8 cellular contexts compared by ENCODE assay signal in genomic region chr1:24364975-24365678, GRCh38. TPM values are rescaled to one million over a fixed set of nuclear protein-coding genes. Genes with fewer than 3 reads are reported as not detected.
DNase-seq lines count a peak whose midpoint lies in the region; ATAC-seq, FAIRE-seq and TF ChIP-seq lines count a peak whose summit lies in the region.

No MANE protein-coding gene starts in this region.

- H2BK120ac ChIP-seq in H1 (replicated peaks; ENCODE audit: low read depth, low read length) (no peak overlapping the region), mesendoderm (ENCODE audit: low read depth, low read length) (no peak overlapping the region)

- H3K18ac ChIP-seq in H1 (ENCODE audit: extremely low read depth, low read length) (no peak overlapping the region), mesendoderm (ENCODE audit: low read length) (no peak overlapping the region)

- H3K36me3 ChIP-seq in Panc1 (ENCODE audit: control insufficient read depth, insufficient read depth, low read length) = no peaks in the 10 kb centered on the region
- no peaks in the 10 kb centered on the region for H3K36me3 ChIP-seq in H1 (ENCODE audit: control insufficient read depth in 2 of 4, insufficient read depth in 4 of 4, low read length in 3 of 4)
- H3K36me3 ChIP-seq in smooth muscle cell (ENCODE audit: low read depth) = no peaks in the 10 kb centered on the region
- no peaks in the 10 kb centered on the region for H3K36me3 ChIP-seq in mesendoderm (ENCODE audit: control insufficient read depth, insufficient read depth, low read length)

- no peak overlapping the region for H2BK12ac ChIP-seq in H1 (ENCODE audit: low read depth, low read length)

- H3K4ac ChIP-seq in H1 (replicated peaks; ENCODE audit: insufficient read length, low read depth, low read length) (no peak overlapping the region), mesendoderm (ENCODE audit: low read depth, low read length) (no peak overlapping the region)

- H3K27ac ChIP-seq in Panc1 (ENCODE audit: low read length) = peak overlapping the region; percentile 73
- H3K27ac ChIP-seq in H1 (ENCODE audit: low read depth, low read length) = no peak overlapping the region
- no peak overlapping the region for H3K27ac ChIP-seq in smooth muscle cell (ENCODE audit: low read depth)
- H3K27ac ChIP-seq in mesendoderm (ENCODE audit: low read depth, low read length) = no peak overlapping the region

- in situ Hi-C loops in Panc1 (cut with HindIII; ENCODE audit: low pct_unique_long_range_greater_than_20kb, low sequenced_read_pairs) = no loop called here

- H4K8ac ChIP-seq in H1 (ENCODE audit: extremely low read depth, insufficient read depth, low read length) (peak overlapping the region; percentile 54; the same call in 1 of the 2 replicates), mesendoderm (ENCODE audit: low read depth, low read length) (no peak overlapping the region)

- POLR2A ChIA-PET in Panc1 (lab: Charles Lee) = interaction anchor here (0.6 kb wide), 1 partner anchor 21 kb away, joined by 3 read pairs; no protein-coding TSS in a partner anchor
- POLR2A ChIA-PET in H1 (lab: Charles Lee; ENCODE audit: partially characterized antibody) = no interaction called here

- BruUV-seq in Panc1 (replicated peaks; lab: Mats Ljungman, UMichigan) = no TSS peak

- H4K91ac ChIP-seq in H1 (replicated peaks; ENCODE audit: insufficient read length, low read length) = no peak overlapping the region

- H3K4me3 ChIP-seq in Panc1 (ENCODE audit: low read depth in 2 of 2, low read length in 2 of 2) (0 out of 4 replicates have a peak overlapping the region, but pooled peaks of 1 of the 2 experiments have one; percentile 5), H1 (ENCODE audit: extremely low read depth in 1 of 4, insufficient read depth in 2 of 4, low read depth in 3 of 4, low read length in 4 of 4) (no peak overlapping the region), smooth muscle cell (no peak overlapping the region), mesendoderm (ENCODE audit: low read length) (no peak overlapping the region)

- no peak overlapping the region for H3K14ac ChIP-seq in H1 (ENCODE audit: insufficient read length)

- H4K20me1 ChIP-seq in H1 (replicated peaks in 1 of 2; ENCODE audit: control insufficient read depth in 1 of 2, insufficient read depth in 2 of 2, low read length in 2 of 2) (no peaks in the 10 kb centered on the region), smooth muscle cell (ENCODE audit: low read depth) (no peaks in the 10 kb centered on the region)

- H2BK20ac ChIP-seq in H1 (ENCODE audit: low read length) = no peak overlapping the region

- H3K27me3 ChIP-seq in Panc1 (ENCODE audit: control insufficient read depth, insufficient read depth, low read length) (no peaks in the 10 kb centered on the region), H1 (replicated peaks in 1 of 4; ENCODE audit: control insufficient read depth in 3 of 4, extremely low read depth in 1 of 4, insufficient read depth in 3 of 4, low read length in 3 of 4) (no peaks in the 10 kb centered on the region), smooth muscle cell (ENCODE audit: low read depth) (no peaks in the 10 kb centered on the region), mesendoderm (ENCODE audit: insufficient read depth, low read length, poor library complexity) (no peaks in the 10 kb centered on the region)

- H3K9ac ChIP-seq in H1 (replicated peaks in 1 of 4; ENCODE audit: extremely low read depth in 1 of 4, low read depth in 3 of 4, low read length in 3 of 4) = no peak overlapping the region
- H3K9ac ChIP-seq in smooth muscle cell (ENCODE audit: low read depth) = no peak overlapping the region
- no peak overlapping the region for H3K9ac ChIP-seq in mesendoderm (ENCODE audit: low read length)

- H3K4me2 ChIP-seq in H1 (ENCODE audit: insufficient read depth in 1 of 2, low read depth in 2 of 2, low read length in 2 of 2) (no peak overlapping the region), smooth muscle cell (peak overlapping the region; percentile 4), mesendoderm (ENCODE audit: low read length) (no peak overlapping the region)

- peak; percentile 27 for DNase-seq in COLO829 (ENCODE audit: low spot score)
- DNase-seq in Panc1 (ENCODE audit: low read depth, low spot score) = peak; percentile 76
- no peak for DNase-seq in H1 (ENCODE audit: low read depth in 1 of 2, low spot score in 2 of 2)
- no peak for DNase-seq in smooth muscle cell (lab: John Stamatoyannopoulos, UW; ENCODE audit: unreplicated experiment)
- no peak for DNase-seq in NCI-H2029 (lab: John Stamatoyannopoulos, UW)
- no peak for DNase-seq in mesendoderm

- 90% methylated on average over 11 of the region's 11 CpGs; no CpG with 5 or more reads in 1 of the 2 experiments for WGBS in H1 (ENCODE audit: extremely low coverage in 1 of 2, insufficient coverage in 1 of 2, insufficient read length in 1 of 2, insufficient replicate concordance in 2 of 2, low coverage in 1 of 2, low lambda C conversion rate in 2 of 2, missing lambda C conversion rate in 1 of 2), 2 experiments
- WGBS in smooth muscle cell (ENCODE audit: low lambda C conversion rate) = 51% methylated on average over 11 of the region's 11 CpGs
- no CpG with 5 or more reads among the region's 11 CpGs for WGBS in mesendoderm (ENCODE audit: extremely low coverage, insufficient coverage, low lambda C conversion rate)

- H2BK15ac ChIP-seq in H1 (ENCODE audit: low read length) (no peak overlapping the region), mesendoderm (replicated peaks; ENCODE audit: low read depth) (no peak overlapping the region)

- H3K23me2 ChIP-seq in H1 (ENCODE audit: low read depth, low read length) = no peaks in the 10 kb centered on the region

- H3F3A ChIP-seq in smooth muscle cell (ENCODE audit: low read depth) = peaks cover 3% of the 10 kb centered on the region

- FAIRE-seq in H1 (lab: Jason Lieb, UNC) = no peak

- TF ChIP-seq CTCF in Panc1 (IDR thresholded peaks at IDR 0.05) = no peak
- TF ChIP-seq CTCF in H1 (IDR thresholded peaks at IDR 0.05; ENCODE audit: control extremely low read depth in 1 of 3, insufficient read depth in 1 of 3, low read depth in 1 of 3, low read length in 3 of 3) = no peak
- TF ChIP-seq CTCF in smooth muscle cell (IDR thresholded peaks at IDR 0.05; ENCODE audit: borderline replicate concordance, insufficient read depth, poor library complexity, severe bottlenecking) = no peak

- H3K56ac ChIP-seq in H1 (replicated peaks; ENCODE audit: insufficient read length, low read depth, low read length) (no peak overlapping the region), mesendoderm (ENCODE audit: low read length) (no peak overlapping the region)

- H2AK5ac ChIP-seq in H1 (ENCODE audit: low read depth, low read length) (no peak overlapping the region), mesendoderm (ENCODE audit: low read length) (no peak overlapping the region)

- H2BK5ac ChIP-seq in H1 (ENCODE audit: low read depth, low read length) = no peak overlapping the region
- no peak overlapping the region for H2BK5ac ChIP-seq in mesendoderm (ENCODE audit: low read length)

- intact Hi-C loops in Panc1 (cut with micrococcal nuclease; ENCODE audit: unreplicated experiment) = no loop called here

- H4K5ac ChIP-seq in H1 (ENCODE audit: insufficient read length, low read depth, low read length) (no peak overlapping the region), mesendoderm (ENCODE audit: low read length) (no peak overlapping the region)

- ATAC-seq in GM21723 (IDR thresholded peaks at IDR 0.05; ENCODE audit: unreplicated experiment) = peak; percentile 70
- ATAC-seq in Panc1 = peak; percentile 74
- ATAC-seq in GM21367 (IDR thresholded peaks at IDR 0.05; ENCODE audit: unreplicated experiment) = no peak

- H3K4me1 ChIP-seq in Panc1 (ENCODE audit: control insufficient read depth, insufficient read depth, low read length) (peaks cover 19% of the 10 kb centered on the region), H1 (replicated peaks in 1 of 4; ENCODE audit: control insufficient read depth in 3 of 4, insufficient read depth in 4 of 4, low read length in 3 of 4) (no peaks in the 10 kb centered on the region; a peak in 2 of 7 replicates), smooth muscle cell (ENCODE audit: low read depth) (peaks cover 23% of the 10 kb centered on the region), mesendoderm (ENCODE audit: control insufficient read depth, low read depth, low read length) (no peaks in the 10 kb centered on the region)

- no peaks in the 10 kb centered on the region for H3K9me3 ChIP-seq in Panc1 (ENCODE audit: control insufficient read depth, insufficient read depth, low read depth, low read length)
- H3K9me3 ChIP-seq in H1 (ENCODE audit: insufficient read depth in 2 of 2, low read depth in 1 of 2, low read length in 1 of 2) = no peaks in the 10 kb centered on the region
- no peaks in the 10 kb centered on the region for H3K9me3 ChIP-seq in smooth muscle cell (replicated peaks; ENCODE audit: low read depth)

- no peak for TF ChIP-seq POLR2A in H1 (IDR thresholded peaks at IDR 0.05; ENCODE audit: control extremely low read depth in 1 of 2, low read depth in 2 of 2, low read length in 2 of 2)

- no peaks in the 10 kb centered on the region for H3K79me1 ChIP-seq in H1 (ENCODE audit: low read depth, low read length)
- no peaks in the 10 kb centered on the region for H3K79me1 ChIP-seq in mesendoderm (ENCODE audit: low read length)

- H3K23ac ChIP-seq in H1 (ENCODE audit: insufficient read length) (no peak overlapping the region), mesendoderm (ENCODE audit: low read length) (no peak overlapping the region)

- no peak for TF ChIP-seq RAD21 in H1 (IDR thresholded peaks at IDR 0.05 in 1 of 2, conservative IDR thresholded peaks at IDR 0.05 in 1 of 2; ENCODE audit: low read depth in 2 of 2, low read length in 2 of 2)

- H2AFZ ChIP-seq in H1 (ENCODE audit: low read length) = no peak overlapping the region
- no peak overlapping the region for H2AFZ ChIP-seq in smooth muscle cell (ENCODE audit: low read depth)

- CTCF ChIA-PET in Panc1 (lab: Charles Lee) (no interaction called here), H1 (lab: Charles Lee; ENCODE audit: partially characterized antibody) (interaction anchor here (0.6 to 1.7 kb wide), 9 partner anchors 15 to 165 kb away, joined by 3 to 11 read pairs (median 4); no protein-coding TSS in a partner anchor)

- H3K79me2 ChIP-seq in H1 (ENCODE audit: control insufficient read depth in 1 of 2, insufficient read depth in 2 of 2, low read length in 2 of 2) (no peaks in the 10 kb centered on the region), smooth muscle cell (ENCODE audit: low read depth) (no peaks in the 10 kb centered on the region), mesendoderm (ENCODE audit: control insufficient read depth, insufficient read depth, low read length) (no peaks in the 10 kb centered on the region)

- no peak for TF ChIP-seq EP300 in H1 (IDR thresholded peaks at IDR 0.05; ENCODE audit: borderline replicate concordance in 1 of 2, low read depth in 2 of 2, low read length in 2 of 2)

RNA-seq across cellular contexts. Expression of gene GRHL3, which starts 46.0 kb away (rescaled TPM):
- 16.7 TPM for total RNA-seq in Panc1 (2021; ENCODE audit: unreplicated experiment)
- 23.1 TPM for polyA plus RNA-seq in Panc1 (2012; ENCODE audit: insufficient read length)
- 1.1 and 1.8 TPM in 2 replicates for total RNA-seq in H1 (2021; fragmentation: NEBNext Ultra II Directional; extraction: Animal tissue kit (Norgen Biotek cat#: 25700))
- 0.80 and 2.2 TPM in 2 replicates for polyA plus RNA-seq in H1 (2011; rRNA removed)
- polyA plus RNA-seq in H1 (2011; cell fraction: cytosol; rRNA removed) = 0.84 TPM
- 1.7 TPM for polyA plus RNA-seq in H1 (2011; cell fraction: nucleus; rRNA removed)
- polyA plus RNA-seq in H1 (2012, experiment 1 of 2) = 1.3 to 1.5 TPM (median 1.3 TPM) in 4 replicates
- 0.84 TPM for polyA plus RNA-seq in H1 (2012, experiment 2 of 2)
- polyA plus RNA-seq in H1 (2013, experiment 1 of 2) = 0.53 TPM
- 0.46 TPM for polyA plus RNA-seq in H1 (2013, experiment 2 of 2)
- 0.90 and 1.7 TPM in 2 replicates for polyA minus RNA-seq in H1 (2011; rRNA and poly(A)+ RNA removed)
- polyA minus RNA-seq in H1 (2011; cell fraction: cytosol; rRNA and poly(A)+ RNA removed) = 1.5 TPM
- 2.0 TPM for polyA minus RNA-seq in H1 (2011; cell fraction: nucleus; rRNA and poly(A)+ RNA removed)
- total RNA-seq in smooth muscle cell = 5.6 and 10.5 TPM in 2 replicates
- 0.87 and 4.9 TPM in 2 replicates for polyA plus RNA-seq in smooth muscle cell
- 0.86 TPM for polyA plus RNA-seq in mesendoderm (2013, experiment 1 of 2)
- 0.97 TPM for polyA plus RNA-seq in mesendoderm (2013, experiment 2 of 2)

RNA-seq across cellular contexts. Expression of gene STPG1, which starts 48.5 kb away (rescaled TPM):
- 9.9 TPM for total RNA-seq in Panc1 (2021; ENCODE audit: unreplicated experiment)
- 8.4 TPM for polyA plus RNA-seq in Panc1 (2012; ENCODE audit: insufficient read length)
- 10.3 and 11.0 TPM in 2 replicates for total RNA-seq in H1 (2021; fragmentation: NEBNext Ultra II Directional; extraction: Animal tissue kit (Norgen Biotek cat#: 25700))
- 10.8 and 11.2 TPM in 2 replicates for polyA plus RNA-seq in H1 (2011; rRNA removed)
- 10.6 TPM for polyA plus RNA-seq in H1 (2011; cell fraction: cytosol; rRNA removed)
- 9.3 TPM for polyA plus RNA-seq in H1 (2011; cell fraction: nucleus; rRNA removed)
- 8.5 to 10.4 TPM (median 9.6 TPM) in 4 replicates for polyA plus RNA-seq in H1 (2012, experiment 1 of 2)
- polyA plus RNA-seq in H1 (2012, experiment 2 of 2) = 7.7 TPM
- 8.9 TPM for polyA plus RNA-seq in H1 (2013, experiment 1 of 2)
- 8.5 TPM for polyA plus RNA-seq in H1 (2013, experiment 2 of 2)
- 8.9 and 10.7 TPM in 2 replicates for polyA minus RNA-seq in H1 (2011; rRNA and poly(A)+ RNA removed)
- polyA minus RNA-seq in H1 (2011; cell fraction: cytosol; rRNA and poly(A)+ RNA removed) = 7.3 TPM
- 14.7 TPM for polyA minus RNA-seq in H1 (2011; cell fraction: nucleus; rRNA and poly(A)+ RNA removed)
- total RNA-seq in smooth muscle cell = 4.2 and 6.8 TPM in 2 replicates
- 4.9 and 7.6 TPM in 2 replicates for polyA plus RNA-seq in smooth muscle cell
- polyA plus RNA-seq in mesendoderm (2013, experiment 1 of 2) = 7.7 TPM
- polyA plus RNA-seq in mesendoderm (2013, experiment 2 of 2) = 8.9 TPM

RNA-seq across cellular contexts. Expression of gene NIPAL3, which starts 50.5 kb away (rescaled TPM):
- 13.6 TPM for total RNA-seq in Panc1 (2021; ENCODE audit: unreplicated experiment)
- polyA plus RNA-seq in Panc1 (2012; ENCODE audit: insufficient read length) = 12.3 TPM
- total RNA-seq in H1 (2021; fragmentation: NEBNext Ultra II Directional; extraction: Animal tissue kit (Norgen Biotek cat#: 25700)) = 11.0 and 12.6 TPM in 2 replicates
- 8.8 and 9.1 TPM in 2 replicates for polyA plus RNA-seq in H1 (2011; rRNA removed)
- polyA plus RNA-seq in H1 (2011; cell fraction: cytosol; rRNA removed) = 9.1 TPM
- polyA plus RNA-seq in H1 (2011; cell fraction: nucleus; rRNA removed) = 9.5 TPM
- polyA plus RNA-seq in H1 (2012, experiment 1 of 2) = 7.2 to 8.6 TPM (median 7.5 TPM) in 4 replicates
- 2.2 TPM for polyA plus RNA-seq in H1 (2012, experiment 2 of 2)
- 7.8 TPM for polyA plus RNA-seq in H1 (2013, experiment 1 of 2)
- 7.7 TPM for polyA plus RNA-seq in H1 (2013, experiment 2 of 2)
- polyA minus RNA-seq in H1 (2011; rRNA and poly(A)+ RNA removed) = 17.7 and 19.5 TPM in 2 replicates
- polyA minus RNA-seq in H1 (2011; cell fraction: cytosol; rRNA and poly(A)+ RNA removed) = 6.3 TPM
- polyA minus RNA-seq in H1 (2011; cell fraction: nucleus; rRNA and poly(A)+ RNA removed) = 8.1 TPM
- total RNA-seq in smooth muscle cell = 17.2 and 22.5 TPM in 2 replicates
- 9.3 and 13.3 TPM in 2 replicates for polyA plus RNA-seq in smooth muscle cell
- 3.5 TPM for polyA plus RNA-seq in mesendoderm (2013, experiment 1 of 2)
- 3.6 TPM for polyA plus RNA-seq in mesendoderm (2013, experiment 2 of 2)

Comparison
In these comparisons a context has a peak if more than half of its experiments do, and no peak if none do; other contexts are left out.
1. DNase-seq: peak in COLO829 (single experiment) and Panc1 (single experiment); none in H1 (0 of 2), smooth muscle cell (single experiment), NCI-H2029 (single experiment) and mesendoderm (single experiment).